14 cellular contexts compared by ENCODE assay signal in genomic region chr16:85460252-85460982, GRCh38.
DNase-seq lines count a peak whose midpoint lies in the region; FAIRE-seq and TF ChIP-seq lines count a peak whose summit lies in the region.
"Had no signal": no experiment of that assay in that cellular context is flagged by ENCODE, and none has a peak within 500 bp of the region (broad histone marks: within the 10 kb centered on the region; RNA-seq: fewer than 3 reads in every experiment).

No MANE protein-coding gene starts in this region.

- intact Hi-C loops in left ventricle myocardium inferior (cut with micrococcal nuclease): no loop called here

- H3K27ac ChIP-seq in left ventricle myocardium inferior (replicated peaks): peak overlapping the region; percentile 87
- peak overlapping the region; percentile 93 for H3K27ac ChIP-seq in rectal smooth muscle tissue (ENCODE audit: low read depth, low read length)
- H3K27ac ChIP-seq: thoracic aorta had no signal

- TF ChIP-seq CTCF in left ventricle myocardium inferior (IDR thresholded peaks at IDR 0.05; ENCODE audit: borderline replicate concordance) (no peak), endothelial cell (IDR thresholded peaks at IDR 0.05; ENCODE audit: unreplicated experiment) (no peak)

- no peak for FAIRE-seq in GM12892 (lab: Jason Lieb, UNC)
- FAIRE-seq: D721Med, endothelial cell of umbilical vein had no signal

- peaks cover 19% of the 10 kb centered on the region for H3K27me3 Mint-ChIP-seq in endothelial cell (ENCODE audit: unreplicated experiment)

- H3K9me3 ChIP-seq in left ventricle myocardium inferior (replicated peaks): no peaks in the 10 kb centered on the region
- H3K9me3 ChIP-seq: thoracic aorta had no signal

- DNase-seq in DMS79 (lab: John Stamatoyannopoulos, UW) (peak; percentile 63), NCI-H69 (lab: John Stamatoyannopoulos, UW) (peak; percentile 86), left ventricle myocardium inferior (no peak), superior temporal gyrus (ENCODE audit: extremely low spot score) (no peak), GM12892 (ENCODE audit: insufficient read length) (no peak), endothelial cell (ENCODE audit: low spot score) (no peak), epidermal melanocyte (ENCODE audit: insufficient read length, low spot score) (no peak)
- DNase-seq: activated CD4-positive, CD25-positive, alpha-beta regulatory T cell; activated naive CD4-positive, alpha-beta T cell treated with anti-CD3 and anti-CD28 coated beads for 36 hours had no signal

- H3K4me3 Mint-ChIP-seq in endothelial cell (ENCODE audit: unreplicated experiment): no peak overlapping the region
- H3K4me3 Mint-ChIP-seq: activated naive CD4-positive, alpha-beta T cell treated with anti-CD3 and anti-CD28 coated beads for 36 hours; memory B cell had no signal

- H3K4me1 ChIP-seq in left ventricle myocardium inferior (peaks cover 63% of the 10 kb centered on the region), rectal smooth muscle tissue (ENCODE audit: control insufficient read depth, insufficient read depth, low read length) (peaks cover 32% of the 10 kb centered on the region)

- H3K36me3 ChIP-seq in left ventricle myocardium inferior (no peaks in the 10 kb centered on the region), rectal smooth muscle tissue (ENCODE audit: control insufficient read depth, insufficient read depth, low read length) (no peaks in the 10 kb centered on the region)
- H3K36me3 ChIP-seq: thoracic aorta had no signal

- peaks cover 25% of the 10 kb centered on the region for H3K27me3 ChIP-seq in left ventricle myocardium inferior (ENCODE audit: low read depth)
- peaks cover 13% of the 10 kb centered on the region for H3K27me3 ChIP-seq in rectal smooth muscle tissue (ENCODE audit: control insufficient read depth, insufficient read depth, low read length)

- no peak overlapping the region for H3K27ac Mint-ChIP-seq in endothelial cell (ENCODE audit: unreplicated experiment)
- H3K27ac Mint-ChIP-seq: activated naive CD4-positive, alpha-beta T cell treated with anti-CD3 and anti-CD28 coated beads for 36 hours; memory B cell had no signal

- H3K4me3 ChIP-seq in left ventricle myocardium inferior (no peak overlapping the region), rectal smooth muscle tissue (ENCODE audit: low read length) (peak overlapping the region; percentile 24)
- H3K4me3 ChIP-seq: thoracic aorta had no signal

- H3K9ac ChIP-seq in rectal smooth muscle tissue (ENCODE audit: low read length): no peak overlapping the region

- H3K9me3 Mint-ChIP-seq in endothelial cell (ENCODE audit: unreplicated experiment): no peaks in the 10 kb centered on the region
- H3K9me3 Mint-ChIP-seq: activated naive CD4-positive, alpha-beta T cell treated with anti-CD3 and anti-CD28 coated beads for 36 hours; memory B cell had no signal

- peaks cover 11% of the 10 kb centered on the region for H3K4me1 Mint-ChIP-seq in endothelial cell (ENCODE audit: unreplicated experiment)

- TF ChIP-seq POLR2A in GM12892 (IDR thresholded peaks at IDR 0.05; ENCODE audit: low read depth, low read length): no peak

- no peaks in the 10 kb centered on the region for H3K36me3 Mint-ChIP-seq in endothelial cell (ENCODE audit: low read depth, unreplicated experiment)
- H3K36me3 Mint-ChIP-seq: memory B cell had no signal

Comparison
In these comparisons a context has a peak if more than half of its experiments do, and no peak if none do; other contexts are left out.
1. DNase-seq: peak in DMS79 (single experiment) and NCI-H69 (single experiment); none in left ventricle myocardium inferior (single experiment), superior temporal gyrus (single experiment), GM12892 (single experiment), endothelial cell (single experiment) and epidermal melanocyte (single experiment).